In genomic region chr3:176490357-176490756, GRCh38 we compare ENCODE assay signal across 29 cellular contexts.
DNase-seq lines count a peak whose midpoint lies in the region; ATAC-seq and TF ChIP-seq lines count a peak whose summit lies in the region.
"Had no signal": no experiment of that assay in that cellular context is flagged by ENCODE, and none has a peak within 500 bp of the region (broad histone marks: within the 10 kb centered on the region; RNA-seq: fewer than 3 reads in every experiment).

No MANE protein-coding gene starts in this region.

- no peak overlapping the region for H3K27ac Mint-ChIP-seq in naive thymus-derived CD8-positive, alpha-beta T cell
- H3K27ac Mint-ChIP-seq: activated CD4-positive, alpha-beta T cell treated with anti-CD3 and anti-CD28 coated beads for 36 hours; activated naive CD4-positive, alpha-beta T cell treated with anti-CD3 and anti-CD28 coated beads, Interleukin-2, amount 50 U/mL, for 24 hours; CD14-positive monocyte; memory B cell; neural progenitor cell had no signal

- no peak overlapping the region for H3K27ac ChIP-seq in MM.1S (ENCODE audit: low read length)
- H3K27ac ChIP-seq: heart left ventricle, left lung, neural progenitor cell, parathyroid adenoma, right atrium auricular region had no signal

- no peak overlapping the region for H3K4me3 Mint-ChIP-seq in naive thymus-derived CD8-positive, alpha-beta T cell
- H3K4me3 Mint-ChIP-seq: activated CD4-positive, alpha-beta T cell treated with anti-CD3 and anti-CD28 coated beads for 36 hours; activated naive CD4-positive, alpha-beta T cell treated with anti-CD3 and anti-CD28 coated beads, Interleukin-2, amount 50 U/mL, for 24 hours; CD14-positive monocyte; memory B cell; neural progenitor cell had no signal

- H3K27me3 ChIP-seq in MM.1S (replicated peaks; ENCODE audit: insufficient read depth, low read length), result no peaks in the 10 kb centered on the region
- H3K27me3 ChIP-seq: heart left ventricle, left lung, neural progenitor cell, right atrium auricular region had no signal

- no peaks in the 10 kb centered on the region for H3F3A ChIP-seq in MM.1S (ENCODE audit: insufficient read depth, low read length)

- no peaks in the 10 kb centered on the region for H3K36me3 ChIP-seq in MM.1S (replicated peaks; ENCODE audit: insufficient read depth, low read length)
- H3K36me3 ChIP-seq: HAP-1, heart left ventricle, left lung, neural progenitor cell, right atrium auricular region had no signal

- peak; percentile 87 for DNase-seq in MM.1S
- no peak for DNase-seq in NCI-H524 (lab: John Stamatoyannopoulos, UW)
- no peak for DNase-seq in NCI-H226
- no peak for DNase-seq in amniotic stem cell (lab: John Stamatoyannopoulos, UW)
- no peak for DNase-seq in naive thymus-derived CD8-positive, alpha-beta T cell
- DNase-seq: activated CD4-positive, alpha-beta T cell treated with anti-CD3 and anti-CD28 coated beads for 36 hours; activated T-cell treated with anti-CD3 and anti-CD28 coated beads for 4 hours; foreskin melanocyte; heart left ventricle; islet precursor cell; Karpas-422; left lung; NCI-H1417; NCI-H2081; NCI-H526 treated with DMSO at 0.1 percent for 48 hours; SHP77 treated with DMSO at 0.1 percent for 48 hours; small intestine; stimulated activated naive CD8-positive, alpha-beta T cell treated with anti-CD3 and anti-CD28 coated beads, Interleukin-15, Interleukin-2, amounts not matched to agents 100 U/mL and 50 U/mL, for 24 hours had no signal

- H3K4me3 ChIP-seq in MM.1S (ENCODE audit: low read length), result no peak overlapping the region
- H3K4me3 ChIP-seq: HAP-1, heart left ventricle, left lung, neural progenitor cell, right atrium auricular region had no signal

- H3K4me1 ChIP-seq in MM.1S (ENCODE audit: low read length), result 0 out of 2 replicates have a peak, but pooled peaks cover 3% of the 10 kb centered on the region
- H3K4me1 ChIP-seq: HAP-1, heart left ventricle, left lung, neural progenitor cell, parathyroid adenoma, right atrium auricular region had no signal

- no peaks in the 10 kb centered on the region for H3K27me3 Mint-ChIP-seq in naive thymus-derived CD8-positive, alpha-beta T cell
- H3K27me3 Mint-ChIP-seq: activated naive CD4-positive, alpha-beta T cell treated with anti-CD3 and anti-CD28 coated beads, Interleukin-2, amount 50 U/mL, for 24 hours; memory B cell had no signal

- H3K9ac ChIP-seq in MM.1S (ENCODE audit: low read length), result no peak overlapping the region
- H3K9ac ChIP-seq: neural progenitor cell, parathyroid adenoma had no signal

- H4K20me1 ChIP-seq in MM.1S (ENCODE audit: insufficient read depth, low read length), result no peaks in the 10 kb centered on the region

- no peaks in the 10 kb centered on the region for H3K4me1 Mint-ChIP-seq in naive thymus-derived CD8-positive, alpha-beta T cell
- H3K4me1 Mint-ChIP-seq: activated CD4-positive, alpha-beta T cell treated with anti-CD3 and anti-CD28 coated beads for 36 hours; activated naive CD4-positive, alpha-beta T cell treated with anti-CD3 and anti-CD28 coated beads, Interleukin-2, amount 50 U/mL, for 24 hours; CD14-positive monocyte; memory B cell; neural progenitor cell had no signal

- H2AFZ ChIP-seq in MM.1S (ENCODE audit: low read length), result no peak overlapping the region
- H2AFZ ChIP-seq: neural progenitor cell, parathyroid adenoma had no signal

- H3K9me2 ChIP-seq in MM.1S (replicated peaks; ENCODE audit: insufficient read depth, low read length), result no peaks in the 10 kb centered on the region

- H3K9me3 Mint-ChIP-seq in naive thymus-derived CD8-positive, alpha-beta T cell, result peaks cover 0 to 10% (median 2%) of the 10 kb centered on the region in 9 donors
- H3K9me3 Mint-ChIP-seq: neural progenitor cell had no signal

- no peaks in the 10 kb centered on the region for H3K36me3 Mint-ChIP-seq in naive thymus-derived CD8-positive, alpha-beta T cell
- H3K36me3 Mint-ChIP-seq: activated naive CD4-positive, alpha-beta T cell treated with anti-CD3 and anti-CD28 coated beads, Interleukin-2, amount 50 U/mL, for 24 hours; CD14-positive monocyte; memory B cell; neural progenitor cell had no signal

- peak; percentile 67 for ATAC-seq in GM18502 (IDR thresholded peaks at IDR 0.05; ENCODE audit: poor library complexity, unreplicated experiment)
- ATAC-seq in GM19025 (IDR thresholded peaks at IDR 0.05; ENCODE audit: low read depth, unreplicated experiment), result peak; percentile 69
- peak; percentile 55 for ATAC-seq in HG02759 (IDR thresholded peaks at IDR 0.05; ENCODE audit: unreplicated experiment)
- no peak for ATAC-seq in naive thymus-derived CD8-positive, alpha-beta T cell
- ATAC-seq: activated CD4-positive, alpha-beta T cell treated with anti-CD3 and anti-CD28 coated beads for 36 hours; heart left ventricle; left lung; Panc1; stimulated activated naive CD8-positive, alpha-beta T cell treated with anti-CD3 and anti-CD28 coated beads, Interleukin-15, Interleukin-2, amounts not matched to agents 100 U/mL and 50 U/mL, for 24 hours had no signal

- H3K4me2 ChIP-seq in MM.1S (ENCODE audit: low read depth, low read length), result no peak overlapping the region
- H3K4me2 ChIP-seq: neural progenitor cell had no signal

- peak; percentile 38 for TF ChIP-seq CTCF in MM.1S (IDR thresholded peaks at IDR 0.05; ENCODE audit: low read length)

- POLR2A ChIA-PET in naive thymus-derived CD8-positive, alpha-beta T cell (lab: Charles Lee), result no interaction called here

- no peaks in the 10 kb centered on the region for H3K9me3 ChIP-seq in MM.1S (replicated peaks; ENCODE audit: insufficient read depth, low read length)
- H3K9me3 ChIP-seq: HAP-1, heart left ventricle, right atrium auricular region had no signal

- H3K79me2 ChIP-seq in MM.1S (ENCODE audit: low read length), result no peaks in the 10 kb centered on the region
- H3K79me2 ChIP-seq: parathyroid adenoma had no signal

Comparison
In these comparisons a context has a peak if more than half of its experiments do, and no peak if none do; other contexts are left out.
1. ATAC-seq: peak in GM18502 (single experiment), GM19025 (single experiment) and HG02759 (single experiment); none in naive thymus-derived CD8-positive, alpha-beta T cell (0 of 2).